ENCODE assay signal across 1 cellular context in the genomic region with DNA sequence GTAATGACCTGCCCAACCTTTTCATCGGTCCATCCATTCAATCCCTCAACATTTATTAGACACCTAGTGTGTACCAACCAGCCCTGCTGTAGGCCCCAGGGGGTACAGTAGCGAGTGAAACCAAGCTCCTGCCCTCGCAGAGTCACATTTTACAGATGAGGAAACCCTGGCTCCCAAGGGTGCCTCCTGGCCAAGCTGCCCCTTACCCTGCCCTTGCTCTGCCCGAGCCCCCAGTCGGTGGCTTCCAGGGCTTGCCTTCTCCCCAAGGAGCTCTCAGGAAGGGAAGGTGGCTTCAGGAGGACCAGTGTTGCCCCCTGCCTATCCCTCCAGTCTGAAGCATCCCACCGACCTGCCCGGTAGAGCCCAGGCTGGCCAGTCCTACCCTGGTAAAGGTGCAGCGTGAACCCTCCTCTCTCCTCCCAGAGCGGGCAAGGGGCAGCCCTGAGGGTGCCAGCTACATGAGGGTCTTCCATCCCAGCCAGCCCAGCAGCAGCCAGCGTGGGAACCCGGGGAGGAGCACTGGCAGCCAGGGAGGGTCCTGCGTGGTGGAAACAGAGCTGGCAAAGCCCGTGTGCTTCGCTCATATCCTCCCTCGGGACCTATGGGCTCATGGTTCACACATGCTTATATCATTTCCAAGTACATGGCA.
TF ChIP-seq lines count a peak whose summit lies in the region.

No MANE protein-coding gene starts in this region.

TF ChIP-seq in HepG2, 621 proteins besides CTCF, POLR2A, EP300 and RAD21:
- no peak for TF ChIP-seq CBFB (CRISPR knock-in tag; IDR thresholded peaks at IDR 0.05)
- no peak for TF ChIP-seq BCL3 (CRISPR knock-in tag; IDR thresholded peaks at IDR 0.05)
- no peak for TF ChIP-seq ZNF224 (CRISPR knock-in tag; IDR thresholded peaks at IDR 0.05)
- no peak for TF ChIP-seq NFE2L2 (IDR thresholded peaks at IDR 0.05; ENCODE audit: low read length)
- no peak for TF ChIP-seq ZNF883 (CRISPR knock-in tag; IDR thresholded peaks at IDR 0.05; ENCODE audit: not compliant biosample characterization)
- TF ChIP-seq ZNF780A (CRISPR knock-in tag; IDR thresholded peaks at IDR 0.05): no peak
- TF ChIP-seq, protein P1, sequence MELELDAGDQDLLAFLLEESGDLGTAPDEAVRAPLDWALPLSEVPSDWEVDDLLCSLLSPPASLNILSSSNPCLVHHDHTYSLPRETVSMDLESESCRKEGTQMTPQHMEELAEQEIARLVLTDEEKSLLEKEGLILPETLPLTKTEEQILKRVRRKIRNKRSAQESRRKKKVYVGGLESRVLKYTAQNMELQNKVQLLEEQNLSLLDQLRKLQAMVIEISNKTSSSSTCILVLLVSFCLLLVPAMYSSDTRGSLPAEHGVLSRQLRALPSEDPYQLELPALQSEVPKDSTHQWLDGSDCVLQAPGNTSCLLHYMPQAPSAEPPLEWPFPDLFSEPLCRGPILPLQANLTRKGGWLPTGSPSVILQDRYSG (CRISPR knock-in tag; IDR thresholded peaks at IDR 0.05): no peak
- TF ChIP-seq, protein P2, sequence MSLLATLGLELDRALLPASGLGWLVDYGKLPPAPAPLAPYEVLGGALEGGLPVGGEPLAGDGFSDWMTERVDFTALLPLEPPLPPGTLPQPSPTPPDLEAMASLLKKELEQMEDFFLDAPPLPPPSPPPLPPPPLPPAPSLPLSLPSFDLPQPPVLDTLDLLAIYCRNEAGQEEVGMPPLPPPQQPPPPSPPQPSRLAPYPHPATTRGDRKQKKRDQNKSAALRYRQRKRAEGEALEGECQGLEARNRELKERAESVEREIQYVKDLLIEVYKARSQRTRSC (CRISPR knock-in tag; IDR thresholded peaks at IDR 0.05; ENCODE audit: low read depth): no peak
